23 cellular contexts compared by ENCODE assay signal in genomic region chr12:108235231-108235959, GRCh38.
"Had no signal": no experiment of that assay in that cellular context is flagged by ENCODE, and none has a peak within 500 bp of the region (broad histone marks: within the 10 kb centered on the region; RNA-seq: fewer than 3 reads in every experiment).

No MANE protein-coding gene starts in this region.

- H3K27me3 ChIP-seq: gastroesophageal sphincter, upper lobe of left lung had no signal

- H3K9me3 Mint-ChIP-seq: activated naive CD8-positive, alpha-beta T cell treated with anti-CD3 and anti-CD28 coated beads for 36 hours; activated T-cell treated with anti-CD3 and anti-CD28 coated beads, Interleukin-2, amount 50 U/mL, for 4 hours; activated T-helper 2 cell treated with anti-CD3 and anti-CD28 coated beads, Interferon-gamma antibody, Interleukin-2, Interleukin-4, amounts not matched to agents 10 μg/mL and 5 μg/mL and 100 μg/mL, durations not matched to agents 14 hours and 24 hours and 36 hours; immature natural killer cell had no signal

- H3K27ac Mint-ChIP-seq: activated naive CD8-positive, alpha-beta T cell treated with anti-CD3 and anti-CD28 coated beads for 36 hours; activated T-helper 2 cell treated with anti-CD3 and anti-CD28 coated beads, Interferon-gamma antibody, Interleukin-2, Interleukin-4, amounts not matched to agents 10 μg/mL and 5 μg/mL and 100 μg/mL, durations not matched to agents 14 hours and 24 hours and 36 hours; immature natural killer cell; naive thymus-derived CD4-positive, alpha-beta T cell had no signal

- ATAC-seq: activated T-cell treated with anti-CD3 and anti-CD28 coated beads, Interleukin-2, amount 50 U/mL, for 4 hours; gastroesophageal sphincter; heart left ventricle; left lobe of liver; lower lobe of right lung; naive thymus-derived CD4-positive, alpha-beta T cell; right cardiac atrium had no signal

- H3K4me1 Mint-ChIP-seq: activated naive CD8-positive, alpha-beta T cell treated with anti-CD3 and anti-CD28 coated beads for 36 hours had no signal

- H3K27ac ChIP-seq: breast epithelium, epithelial cell of prostate, gastroesophageal sphincter, heart left ventricle, lower lobe of right lung, upper lobe of left lung had no signal

- H3K36me3 Mint-ChIP-seq: activated naive CD8-positive, alpha-beta T cell treated with anti-CD3 and anti-CD28 coated beads for 36 hours had no signal

- H3K9me3 ChIP-seq: breast epithelium, lower lobe of right lung had no signal

- DNase-seq: activated CD4-positive, alpha-beta T cell treated with anti-CD3 and anti-CD28 coated beads for 4 hours; activated CD4-positive, alpha-beta T cell treated with anti-CD3 and anti-CD28 coated beads, Interleukin-2, amount 50 U/mL, for 48 hours; activated CD4-positive, CD25-positive, alpha-beta regulatory T cell; activated CD8-positive, alpha-beta memory T cell treated with anti-CD3 and anti-CD28 coated beads, Interleukin-2, amount 50 U/mL, for 48 hours; activated naive CD4-positive, alpha-beta T cell; activated naive CD8-positive, alpha-beta T cell treated with anti-CD3 and anti-CD28 coated beads for 36 hours; activated T-cell treated with anti-CD3 and anti-CD28 coated beads, Interleukin-2, amount 50 U/mL, for 4 hours; cortex of kidney; heart left ventricle; immature natural killer cell; lower lobe of right lung; naive thymus-derived CD4-positive, alpha-beta T cell; right cardiac atrium; stimulated activated CD4-positive, alpha-beta T cell treated with anti-CD3 and anti-CD28 coated beads, Interleukin-4, amount 100 ng/mL, for 24 hours; stimulated activated naive CD4-positive, alpha-beta T cell treated with Interleukin-2 at 50 U/mL for 16 hours; T-helper 1 cell; T-helper 9 cell; upper lobe of left lung had no signal

- H3K4me1 ChIP-seq: breast epithelium, gastroesophageal sphincter, heart left ventricle, lower lobe of right lung, upper lobe of left lung had no signal

- H3K4me3 Mint-ChIP-seq: activated naive CD8-positive, alpha-beta T cell treated with anti-CD3 and anti-CD28 coated beads for 36 hours; activated T-cell treated with anti-CD3 and anti-CD28 coated beads, Interleukin-2, amount 50 U/mL, for 4 hours; immature natural killer cell; naive thymus-derived CD4-positive, alpha-beta T cell had no signal
